In genomic region chr2:25916375-25916774, GRCh38 we compare ENCODE assay signal across 8 cellular contexts. TPM values are rescaled to one million over a fixed set of nuclear protein-coding genes. Genes with fewer than 3 reads are reported as not detected.
A peak's percentile ranks its signal among the peaks of the same experiment; 100 is the strongest.
DNase-seq lines count a peak whose midpoint lies in the region; ATAC-seq and TF ChIP-seq lines count a peak whose summit lies in the region.
"Not testable (repeated sequence)": the region's sequence is repeated elsewhere in the genome, so short reads cannot be mapped to it uniquely, and the experiment has no call there.

No MANE protein-coding gene starts in this region.

- peaks cover 16% of the 10 kb centered on the region for H3K4me1 Mint-ChIP-seq in activated CD4-positive, alpha-beta T cell treated with anti-CD3 and anti-CD28 coated beads, Interleukin-2, amount 10 ng/mL, durations not matched to agents 24 days and 14 days
- H3K4me1 Mint-ChIP-seq in activated naive CD8-positive, alpha-beta T cell treated with anti-CD3 and anti-CD28 coated beads for 36 hours, result not testable (repeated sequence)
- H3K4me1 Mint-ChIP-seq in naive thymus-derived CD8-positive, alpha-beta T cell, result peaks cover 9 to 17% (median 15%) of the 10 kb centered on the region in 4 donors
- peaks cover 18% of the 10 kb centered on the region for H3K4me1 Mint-ChIP-seq in type B pancreatic cell (ENCODE audit: unreplicated experiment)

- H3K27me3 Mint-ChIP-seq in activated CD4-positive, alpha-beta T cell treated with anti-CD3 and anti-CD28 coated beads, Interleukin-2, amount 10 ng/mL, durations not matched to agents 24 days and 14 days; activated naive CD8-positive, alpha-beta T cell treated with anti-CD3 and anti-CD28 coated beads for 36 hours; naive thymus-derived CD8-positive, alpha-beta T cell; type B pancreatic cell: not testable (repeated sequence)

- POLR2A ChIA-PET in naive thymus-derived CD8-positive, alpha-beta T cell (lab: Charles Lee), result interaction anchor here (1.5 kb wide), 1 partner anchor 38 kb away, joined by 11 read pairs; the partner anchor contains the start of gene ASXL2

- DNase-seq in HL-60 (ENCODE audit: low read depth in 1 of 2, low spot score in 1 of 2), result peak in 1 of 2 experiments; percentile 76
- DNase-seq in SIG-M5 (lab: John Stamatoyannopoulos, UW), result peak; percentile 25
- DNase-seq in activated CD4-positive, alpha-beta T cell treated with anti-CD3 and anti-CD28 coated beads, Interleukin-2, amount 10 ng/mL, durations not matched to agents 24 days and 14 days, result peak; percentile 84
- DNase-seq in activated T-cell treated with anti-CD3 and anti-CD28 coated beads, Interleukin-2, amount 50 U/mL, for 1 hour, result peak; percentile 38
- DNase-seq in activated naive CD8-positive, alpha-beta T cell treated with anti-CD3 and anti-CD28 coated beads for 36 hours, result peak; percentile 54
- peak in 8 of 10 donors; percentile 2 to 55 (median 39) for DNase-seq in naive thymus-derived CD8-positive, alpha-beta T cell
- DNase-seq in stimulated activated CD8-positive, alpha-beta memory T cell treated with anti-CD3 and anti-CD28 coated beads, Interleukin-12 subunit alpha, Interleukin-12 subunit beta, amount 100 ng/mL, for 4 hours (ENCODE audit: low read depth), result peak; percentile 6
- DNase-seq in type B pancreatic cell (ENCODE audit: extremely low spot score, unreplicated experiment), result not testable (repeated sequence)

- H3K27me3 ChIP-seq in HL-60 (ENCODE audit: insufficient read depth, poor library complexity, severe bottlenecking), result not testable (repeated sequence)

- H3K27ac ChIP-seq in HL-60 (replicated peaks), result not testable (repeated sequence)

- H3K27ac Mint-ChIP-seq in activated CD4-positive, alpha-beta T cell treated with anti-CD3 and anti-CD28 coated beads, Interleukin-2, amount 10 ng/mL, durations not matched to agents 24 days and 14 days, result peak overlapping the region; percentile 68
- H3K27ac Mint-ChIP-seq in activated naive CD8-positive, alpha-beta T cell treated with anti-CD3 and anti-CD28 coated beads for 36 hours, result peak overlapping the region; percentile 62
- H3K27ac Mint-ChIP-seq in naive thymus-derived CD8-positive, alpha-beta T cell, result peak overlapping the region; percentile 33 to 82 (median 69)
- H3K27ac Mint-ChIP-seq in type B pancreatic cell, result peak overlapping the region; percentile 36

- H3K9me3 Mint-ChIP-seq in activated CD4-positive, alpha-beta T cell treated with anti-CD3 and anti-CD28 coated beads, Interleukin-2, amount 10 ng/mL, durations not matched to agents 24 days and 14 days; activated naive CD8-positive, alpha-beta T cell treated with anti-CD3 and anti-CD28 coated beads for 36 hours; naive thymus-derived CD8-positive, alpha-beta T cell; type B pancreatic cell: not testable (repeated sequence)

- intact Hi-C loops in activated CD4-positive, alpha-beta T cell treated with anti-CD3 and anti-CD28 coated beads, Interleukin-2, amount 10 ng/mL, durations not matched to agents 24 days and 14 days (cut with micrococcal nuclease), result not testable (repeated sequence)

- peak overlapping the region; percentile 9; the same call in 1 of the 2 replicates for H3K4me3 ChIP-seq in HL-60 (replicated peaks; ENCODE audit: insufficient read depth, low read length)

- not testable (repeated sequence) for TF ChIP-seq CTCF in HL-60 (IDR thresholded peaks at IDR 0.05; ENCODE audit: insufficient read depth, low read length); type B pancreatic cell (conservative IDR thresholded peaks at IDR 0.05)

- ATAC-seq in naive thymus-derived CD8-positive, alpha-beta T cell, result peak in 1 of 2 donors; percentile 43

- H3K4me3 Mint-ChIP-seq in activated CD4-positive, alpha-beta T cell treated with anti-CD3 and anti-CD28 coated beads, Interleukin-2, amount 10 ng/mL, durations not matched to agents 24 days and 14 days, result peak overlapping the region; percentile 79
- peak overlapping the region; percentile 79 for H3K4me3 Mint-ChIP-seq in activated naive CD8-positive, alpha-beta T cell treated with anti-CD3 and anti-CD28 coated beads for 36 hours
- H3K4me3 Mint-ChIP-seq in naive thymus-derived CD8-positive, alpha-beta T cell, result peak overlapping the region; percentile 69 to 93 (median 80)
- not testable (repeated sequence) for H3K4me3 Mint-ChIP-seq in type B pancreatic cell

- not testable (repeated sequence) for H3K36me3 Mint-ChIP-seq in activated CD4-positive, alpha-beta T cell treated with anti-CD3 and anti-CD28 coated beads, Interleukin-2, amount 10 ng/mL, durations not matched to agents 24 days and 14 days (ENCODE audit: low read depth); activated naive CD8-positive, alpha-beta T cell treated with anti-CD3 and anti-CD28 coated beads for 36 hours; naive thymus-derived CD8-positive, alpha-beta T cell; type B pancreatic cell

RNA-seq across cellular contexts. Expression of gene ASXL2, which starts 38.1 kb away (rescaled TPM):
- total RNA-seq in activated CD4-positive, alpha-beta T cell treated with anti-CD3 and anti-CD28 coated beads, Interleukin-2, amount 10 ng/mL, durations not matched to agents 24 days and 14 days, result 57.1 and 57.4 TPM in 2 replicates
- total RNA-seq in activated naive CD8-positive, alpha-beta T cell treated with anti-CD3 and anti-CD28 coated beads for 36 hours, result 10 to 100 TPM; 36.2 to 39.6 TPM
- 10 to 100 TPM; 56.6 to 62.2 TPM for total RNA-seq in naive thymus-derived CD8-positive, alpha-beta T cell
- 10 to 100 TPM in 1 of 3 donors, 1 to 10 TPM in 2; 7.6 to 11.2 (median 9.9) TPM for polyA plus RNA-seq in naive thymus-derived CD8-positive, alpha-beta T cell
- total RNA-seq in type B pancreatic cell (ENCODE audit: low replicate concordance), result 29.2 and 32.3 TPM in 2 replicates
